Comparison of ENCODE assay signal across 16 cellular contexts in the genomic region with DNA sequence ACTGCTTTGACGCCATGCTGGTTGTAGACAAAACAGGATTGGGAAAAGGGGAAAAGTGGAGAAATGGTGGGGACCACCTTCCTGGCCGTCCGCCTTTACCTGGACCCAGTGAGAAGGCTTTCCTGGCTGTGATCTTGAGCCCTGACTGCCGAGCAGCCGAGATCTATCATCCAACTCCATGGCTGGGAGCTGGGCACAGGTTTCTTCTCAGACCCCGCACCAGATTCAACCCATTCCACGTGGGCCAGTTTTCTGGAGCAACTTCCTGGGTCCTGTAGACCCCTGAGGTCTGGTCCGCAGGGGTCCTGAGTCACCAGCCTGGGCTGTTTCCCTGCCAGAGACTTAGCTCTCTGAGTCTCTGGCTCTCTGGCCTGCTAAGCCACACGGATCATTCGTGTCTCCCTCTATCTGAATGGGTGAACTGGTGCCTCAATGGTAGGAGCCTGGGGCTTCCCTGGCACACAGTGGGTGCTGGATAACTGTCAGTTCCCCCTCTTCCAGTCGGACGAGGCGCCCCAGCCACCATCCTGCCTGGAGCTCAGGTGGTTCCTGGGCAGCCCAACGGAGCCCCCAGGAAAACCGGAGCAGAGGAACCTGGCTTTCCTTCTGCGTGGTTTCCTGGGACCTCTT.
"Had no signal": no experiment of that assay in that cellular context is flagged by ENCODE, and none has a peak within 500 bp of the region (broad histone marks: within the 10 kb centered on the region; RNA-seq: fewer than 3 reads in every experiment).

No MANE protein-coding gene starts in this region.

- H3K27me3 ChIP-seq: adrenal gland, dorsolateral prefrontal cortex, ovary had no signal

- H3K9me3 ChIP-seq: adrenal gland, ovary had no signal

- DNase-seq: activated B cell treated with CpG ODN at 0.5 μM for 24 hours; activated CD4-positive, alpha-beta memory T cell treated with anti-CD3 and anti-CD28 coated beads, Interleukin-2, amount 10 ng/mL, durations not matched to agents 7 days and 5 days; activated CD4-positive, alpha-beta T cell treated with anti-CD3 and anti-CD28 coated beads for 4 hours; activated gamma-delta T cell; activated T-cell treated with anti-CD3 and anti-CD28 coated beads, Interleukin-2, amount 50 U/mL, for 4 hours; hippocampal formation; stimulated activated naive CD4-positive, alpha-beta T cell; T-cell; T-helper 9 cell had no signal

- H3K27ac Mint-ChIP-seq: activated B cell treated with CpG ODN at 0.5 μM for 24 hours; activated CD4-positive, alpha-beta memory T cell treated with anti-CD3 and anti-CD28 coated beads, Interleukin-2, amount 10 ng/mL, durations not matched to agents 7 days and 5 days; activated naive CD4-positive, alpha-beta T cell treated with anti-CD3 and anti-CD28 coated beads, Interleukin-2, amount 50 U/mL, for 24 hours; memory B cell; neural progenitor cell; T-cell had no signal

- H3K9me3 Mint-ChIP-seq: activated B cell treated with CpG ODN at 0.5 μM for 24 hours; activated CD4-positive, alpha-beta memory T cell treated with anti-CD3 and anti-CD28 coated beads, Interleukin-2, amount 10 ng/mL, durations not matched to agents 7 days and 5 days; activated naive CD4-positive, alpha-beta T cell treated with anti-CD3 and anti-CD28 coated beads, Interleukin-2, amount 50 U/mL, for 24 hours; activated T-cell treated with anti-CD3 and anti-CD28 coated beads, Interleukin-2, amount 50 U/mL, for 4 hours; memory B cell; neural progenitor cell; T-cell had no signal

- H3K4me3 Mint-ChIP-seq: activated B cell treated with CpG ODN at 0.5 μM for 24 hours; activated naive CD4-positive, alpha-beta T cell treated with anti-CD3 and anti-CD28 coated beads, Interleukin-2, amount 50 U/mL, for 24 hours; activated T-cell treated with anti-CD3 and anti-CD28 coated beads, Interleukin-2, amount 50 U/mL, for 4 hours; memory B cell; neural progenitor cell had no signal

- ATAC-seq: activated T-cell treated with anti-CD3 and anti-CD28 coated beads, Interleukin-2, amount 50 U/mL, for 4 hours; SK-N-SH treated with all-trans-retinoic acid at 6 μM for 48 hours; T-cell had no signal

- H3K27me3 Mint-ChIP-seq: activated B cell treated with CpG ODN at 0.5 μM for 24 hours; activated CD4-positive, alpha-beta memory T cell treated with anti-CD3 and anti-CD28 coated beads, Interleukin-2, amount 10 ng/mL, durations not matched to agents 7 days and 5 days; activated naive CD4-positive, alpha-beta T cell treated with anti-CD3 and anti-CD28 coated beads, Interleukin-2, amount 50 U/mL, for 24 hours; memory B cell; T-cell had no signal

- H3K36me3 Mint-ChIP-seq: activated naive CD4-positive, alpha-beta T cell treated with anti-CD3 and anti-CD28 coated beads, Interleukin-2, amount 50 U/mL, for 24 hours; neural progenitor cell; T-cell had no signal

- H3K27ac ChIP-seq: adrenal gland, neural progenitor cell, ovary had no signal

- H3K36me3 ChIP-seq: adrenal gland, neural progenitor cell, ovary had no signal

- H3K4me3 ChIP-seq: adrenal gland, neural progenitor cell, ovary had no signal
